Comparison of ENCODE assay signal across 29 cellular contexts in genomic region chr1:162128693-162129356, GRCh38. TPM values are rescaled to one million over a fixed set of nuclear protein-coding genes. Genes with fewer than 3 reads are reported as not detected.
"Had no signal": no experiment of that assay in that cellular context is flagged by ENCODE, and none has a peak within 500 bp of the region (broad histone marks: within the 10 kb centered on the region; RNA-seq: fewer than 3 reads in every experiment).

No MANE protein-coding gene starts in this region.

- H3K9ac ChIP-seq: KMS-11 had no signal

- H3K4me3 ChIP-seq: ascending aorta had no signal

- H3K36me3 Mint-ChIP-seq: activated naive CD4-positive, alpha-beta T cell treated with anti-CD3 and anti-CD28 coated beads, Interleukin-2, amount 50 U/mL, for 24 hours; activated naive CD8-positive, alpha-beta T cell treated with anti-CD3 and anti-CD28 coated beads, Interleukin-2, amount 10 ng/mL, durations not matched to agents 7 days and 5 days had no signal

- H3K4me2 ChIP-seq: KMS-11 had no signal

- FAIRE-seq: RCC 7860 had no signal

- H3K36me3 ChIP-seq: ascending aorta, WERI-Rb-1 had no signal

- H3K27ac ChIP-seq: ascending aorta, KMS-11, RWPE1, WERI-Rb-1 had no signal

- H3K4me1 Mint-ChIP-seq: activated CD4-positive, alpha-beta T cell treated with anti-CD3 and anti-CD28 coated beads, Interleukin-2, amount 10 ng/mL, durations not matched to agents 24 days and 14 days; activated naive CD4-positive, alpha-beta T cell treated with anti-CD3 and anti-CD28 coated beads, Interleukin-2, amount 50 U/mL, for 24 hours; activated naive CD8-positive, alpha-beta T cell treated with anti-CD3 and anti-CD28 coated beads, Interleukin-2, amount 10 ng/mL, durations not matched to agents 7 days and 5 days had no signal

- H3K27ac Mint-ChIP-seq: activated CD4-positive, alpha-beta T cell treated with anti-CD3 and anti-CD28 coated beads, Interleukin-2, amount 10 ng/mL, durations not matched to agents 24 days and 14 days; activated CD8-positive, alpha-beta T cell treated with anti-CD3 and anti-CD28 coated beads for 36 hours; activated naive CD4-positive, alpha-beta T cell treated with anti-CD3 and anti-CD28 coated beads, Interleukin-2, amount 50 U/mL, for 24 hours; activated naive CD8-positive, alpha-beta T cell treated with anti-CD3 and anti-CD28 coated beads, Interleukin-2, amount 10 ng/mL, durations not matched to agents 7 days and 5 days; activated T-cell treated with anti-CD3 and anti-CD28 coated beads, Interleukin-2, amount 50 U/mL, for 24 hours; activated T-helper 2 cell treated with anti-CD3 and anti-CD28 coated beads, Interferon-gamma antibody, Interleukin-2, Interleukin-4, amounts not matched to agents 10 μg/mL and 5 μg/mL and 100 μg/mL, durations not matched to agents 14 hours and 24 hours and 36 hours had no signal

- H3K4me3 Mint-ChIP-seq: activated CD4-positive, alpha-beta T cell treated with anti-CD3 and anti-CD28 coated beads, Interleukin-2, amount 10 ng/mL, durations not matched to agents 24 days and 14 days; activated CD8-positive, alpha-beta T cell treated with anti-CD3 and anti-CD28 coated beads for 36 hours; activated naive CD4-positive, alpha-beta T cell treated with anti-CD3 and anti-CD28 coated beads, Interleukin-2, amount 50 U/mL, for 24 hours; activated naive CD8-positive, alpha-beta T cell treated with anti-CD3 and anti-CD28 coated beads, Interleukin-2, amount 10 ng/mL, durations not matched to agents 7 days and 5 days; activated T-cell treated with anti-CD3 and anti-CD28 coated beads, Interleukin-2, amount 50 U/mL, for 24 hours had no signal

- H3K9me3 ChIP-seq: ascending aorta had no signal

- H3K9me3 Mint-ChIP-seq: activated CD4-positive, alpha-beta T cell treated with anti-CD3 and anti-CD28 coated beads, Interleukin-2, amount 10 ng/mL, durations not matched to agents 24 days and 14 days; activated CD8-positive, alpha-beta T cell treated with anti-CD3 and anti-CD28 coated beads for 36 hours; activated naive CD4-positive, alpha-beta T cell treated with anti-CD3 and anti-CD28 coated beads, Interleukin-2, amount 50 U/mL, for 24 hours; activated naive CD8-positive, alpha-beta T cell treated with anti-CD3 and anti-CD28 coated beads, Interleukin-2, amount 10 ng/mL, durations not matched to agents 7 days and 5 days; activated T-cell treated with anti-CD3 and anti-CD28 coated beads, Interleukin-2, amount 50 U/mL, for 24 hours; activated T-helper 2 cell treated with anti-CD3 and anti-CD28 coated beads, Interferon-gamma antibody, Interleukin-2, Interleukin-4, amounts not matched to agents 10 μg/mL and 5 μg/mL and 100 μg/mL, durations not matched to agents 14 hours and 24 hours and 36 hours had no signal

- DNase-seq: activated CD4-positive, alpha-beta T cell treated with anti-CD3 and anti-CD28 coated beads, Interleukin-2, amount 10 ng/mL, durations not matched to agents 24 days and 14 days; activated CD4-positive, alpha-beta T cell treated with anti-CD3 and anti-CD28 coated beads, Interleukin-2, amount 50 U/mL, for 4 hours; activated CD8-positive, alpha-beta T cell treated with anti-CD3 and anti-CD28 coated beads for 36 hours; activated gamma-delta T cell; activated naive CD4-positive, alpha-beta T cell treated with Interleukin-2 at 50 U/mL for 16 hours; activated naive CD8-positive, alpha-beta T cell treated with anti-CD3 and anti-CD28 coated beads, Interleukin-2, amount 10 ng/mL, durations not matched to agents 7 days and 5 days; activated T-cell treated with anti-CD3 and anti-CD28 coated beads, Interleukin-2, amount 50 U/mL, for 24 hours; amygdala; MM.1S; MV-4-11; NCI-H1092; NCI-H1436 treated with DMSO at 0.1 percent for 48 hours; NCI-H1694 treated with DMSO at 0.1 percent for 48 hours; NCI-H2029; NCI-H345; NCI-H524 treated with DMSO at 0.1 percent for 48 hours; SIG-M5; T-helper 1 cell; T-helper 2 cell; T-helper 9 cell; WERI-Rb-1 had no signal

- ATAC-seq: activated CD8-positive, alpha-beta T cell treated with anti-CD3 and anti-CD28 coated beads for 36 hours; Right ventricle myocardium inferior; SK-N-SH treated with all-trans-retinoic acid at 6 μM for 48 hours had no signal

- H3K27me3 ChIP-seq: ascending aorta had no signal

RNA-seq across cellular contexts. Expression of gene NOS1AP, which starts 59.3 kb away (rescaled TPM):
- total RNA-seq: activated CD4-positive, alpha-beta T cell treated with anti-CD3 and anti-CD28 coated beads, Interleukin-2, amount 10 ng/mL, durations not matched to agents 24 days and 14 days; activated naive CD8-positive, alpha-beta T cell treated with anti-CD3 and anti-CD28 coated beads, Interleukin-2, amount 10 ng/mL, durations not matched to agents 7 days and 5 days; activated T-helper 2 cell treated with anti-CD3 and anti-CD28 coated beads, Interferon-gamma antibody, Interleukin-2, Interleukin-4, amounts not matched to agents 10 μg/mL and 5 μg/mL and 100 μg/mL, durations not matched to agents 14 hours and 24 hours and 36 hours had no signal
